30 cellular contexts compared by ENCODE assay signal in genomic region chr13:43797869-43798268, GRCh38. TPM values are rescaled to one million over a fixed set of nuclear protein-coding genes. Genes with fewer than 3 reads are reported as not detected.
DNase-seq lines count a peak whose midpoint lies in the region; ATAC-seq and TF ChIP-seq lines count a peak whose summit lies in the region.
"Had no signal": no experiment of that assay in that cellular context is flagged by ENCODE, and none has a peak within 500 bp of the region (broad histone marks: within the 10 kb centered on the region; RNA-seq: fewer than 3 reads in every experiment).

No MANE protein-coding gene starts in this region.

- intact Hi-C loops in Calu3 (cut with micrococcal nuclease; ENCODE audit: unreplicated experiment) = no loop called here

- no peak overlapping the region for H3K4me3 Mint-ChIP-seq in HFFc6
- no peak overlapping the region for H3K4me3 Mint-ChIP-seq in Calu3 (ENCODE audit: low read depth, unreplicated experiment)
- H3K4me3 Mint-ChIP-seq: activated naive CD4-positive, alpha-beta T cell treated with anti-CD3 and anti-CD28 coated beads for 36 hours; activated T-helper 1 cell treated with anti-CD3 and anti-CD28 coated beads, Interleukin-12 subunit alpha, Interleukin-12 subunit beta, Interleukin-2, Interleukin-4 antibody, amounts not matched to agents 30 ng/mL and 10 ng/mL and 1 ng/mL, durations not matched to agents 14 hours and 24 hours and 36 hours; dendritic cell treated with granulocyte-macrophage colony-stimulating factor and Interleukin-4, amounts not matched to agents 40 ng/mL and 50 ng/mL, for 4 days; natural killer cell; type B pancreatic cell had no signal

- TF ChIP-seq CTCF in AG10803 (conservative IDR thresholded peaks at IDR 0.05; ENCODE audit: low read length) (peak; percentile 43), HFFc6 (IDR thresholded peaks at IDR 0.05) (peak; percentile 37; the same call in 1 of the 2 replicates), Calu3 (IDR thresholded peaks at IDR 0.05; ENCODE audit: unreplicated experiment) (no peak)

- H3K36me3 Mint-ChIP-seq in HFFc6 (ENCODE audit: low read depth) = no peaks in the 10 kb centered on the region
- no peaks in the 10 kb centered on the region for H3K36me3 Mint-ChIP-seq in Calu3 (ENCODE audit: insufficient read depth, unreplicated experiment)
- H3K36me3 Mint-ChIP-seq: natural killer cell, type B pancreatic cell had no signal

- H3K27me3 Mint-ChIP-seq in HFFc6 (ENCODE audit: insufficient read depth) (peaks cover 11% of the 10 kb centered on the region), Calu3 (ENCODE audit: unreplicated experiment) (no peaks in the 10 kb centered on the region)

- CTCF ChIA-PET in Calu3 (lab: Charles Lee) = no interaction called here

- no peak overlapping the region for H3K4me3 ChIP-seq in AG10803 (ENCODE audit: low read length)
- H3K4me3 ChIP-seq: A549; BLaER1 treated with 17β-estradiol and CSF1 and Interleukin-3, amounts not matched to agents 10 nM and 100 nM; esophagus squamous epithelium; smooth muscle cell had no signal

- peaks cover 9% of the 10 kb centered on the region for H3K4me1 Mint-ChIP-seq in HFFc6 (ENCODE audit: low read depth)
- H3K4me1 Mint-ChIP-seq in Calu3 (ENCODE audit: low read depth, unreplicated experiment) = peaks cover 24% of the 10 kb centered on the region
- H3K4me1 Mint-ChIP-seq: natural killer cell had no signal

- no TSS peak for BruUV-seq in Calu3 (replicated peaks; lab: Mats Ljungman, UMichigan)

- no peak overlapping the region for H3K27ac Mint-ChIP-seq in HFFc6
- H3K27ac Mint-ChIP-seq in Calu3 (ENCODE audit: unreplicated experiment) = no peak overlapping the region
- H3K27ac Mint-ChIP-seq: activated T-helper 1 cell treated with anti-CD3 and anti-CD28 coated beads, Interleukin-12 subunit alpha, Interleukin-12 subunit beta, Interleukin-2, Interleukin-4 antibody, amounts not matched to agents 30 ng/mL and 10 ng/mL and 1 ng/mL, durations not matched to agents 14 hours and 24 hours and 36 hours; dendritic cell treated with granulocyte-macrophage colony-stimulating factor and Interleukin-4, amounts not matched to agents 40 ng/mL and 50 ng/mL, for 4 days; natural killer cell; type B pancreatic cell had no signal

- no peaks in the 10 kb centered on the region for H3K9me3 Mint-ChIP-seq in HFFc6
- H3K9me3 Mint-ChIP-seq in Calu3 (ENCODE audit: low read depth, unreplicated experiment) = no peaks in the 10 kb centered on the region
- H3K9me3 Mint-ChIP-seq: activated naive CD4-positive, alpha-beta T cell treated with anti-CD3 and anti-CD28 coated beads for 36 hours; activated T-helper 1 cell treated with anti-CD3 and anti-CD28 coated beads, Interleukin-12 subunit alpha, Interleukin-12 subunit beta, Interleukin-2, Interleukin-4 antibody, amounts not matched to agents 30 ng/mL and 10 ng/mL and 1 ng/mL, durations not matched to agents 14 hours and 24 hours and 36 hours; dendritic cell treated with granulocyte-macrophage colony-stimulating factor and Interleukin-4, amounts not matched to agents 40 ng/mL and 50 ng/mL, for 4 days; natural killer cell; type B pancreatic cell had no signal

- ATAC-seq in GM19452 (IDR thresholded peaks at IDR 0.05; ENCODE audit: unreplicated experiment) = no peak
- ATAC-seq: A549, natural killer cell had no signal

- DNase-seq in AG10803 (ENCODE audit: low read depth) (peak; percentile 46), HFFc6 (peak; percentile 13), dedifferentiated amniotic fluid mesenchymal stem cell (ENCODE audit: extremely low spot score) (peak; percentile 24), iris pigment epithelial cell (ENCODE audit: low read depth) (peak; percentile 9), ecto neural progenitor cell (ENCODE audit: low spot score) (no peak), Calu3 (no peak), HuH-7 (ENCODE audit: low spot score) (no peak)
- DNase-seq: activated CD4-positive, alpha-beta T cell treated with anti-CD3 and anti-CD28 coated beads, Interleukin-2, amount 50 U/mL, for 48 hours; activated CD4-positive, CD25-positive, alpha-beta regulatory T cell; activated CD8-positive, alpha-beta memory T cell treated with anti-CD3 and anti-CD28 coated beads, Interleukin-2, amount 50 U/mL, for 4 hours; activated naive CD4-positive, alpha-beta T cell treated with anti-CD3 and anti-CD28 coated beads for 36 hours; amygdala; COR-L47; DMS79 treated with DMSO at 0.1 percent for 48 hours; esophagus squamous epithelium; GOT3; kidney; natural killer cell; NCI-H1092 treated with DMSO at 0.1 percent for 48 hours; NCI-H187 treated with DMSO at 0.1 percent for 48 hours; NCI-H526 treated with DMSO at 0.1 percent for 48 hours; SIG-M5; stimulated activated CD4-positive, alpha-beta T cell treated with anti-CD3 and anti-CD28 coated beads, Interleukin-1b, Interleukin-23, amount 100 ng/mL, for 48 hours had no signal

RNA-seq across cellular contexts. Expression of gene ENOX1, which starts 11.1 kb away (rescaled TPM):
- 1 to 10 TPM in 2 of 6 experiments, under 1 TPM in 4; 0.50 to 3.2 (median 0.64) TPM for total RNA-seq in HFFc6 (2021; fragmentation: NEBNext Ultra II Directional; extraction: Animal tissue kit (Norgen Biotek cat#: 25700))
- total RNA-seq in Calu3 (2022) = 1.2 and 1.5 TPM in 2 replicates
- total RNA-seq: natural killer cell had no signal

Comparison
In these comparisons a context has a peak if more than half of its experiments do, and no peak if none do; other contexts are left out.
1. DNase-seq: peak in AG10803 (single experiment), HFFc6 (single experiment), dedifferentiated amniotic fluid mesenchymal stem cell (single experiment) and iris pigment epithelial cell (single experiment); none in ecto neural progenitor cell (single experiment), Calu3 (single experiment) and HuH-7 (single experiment).